Comparison of ENCODE assay signal across 18 cellular contexts in the genomic region with DNA sequence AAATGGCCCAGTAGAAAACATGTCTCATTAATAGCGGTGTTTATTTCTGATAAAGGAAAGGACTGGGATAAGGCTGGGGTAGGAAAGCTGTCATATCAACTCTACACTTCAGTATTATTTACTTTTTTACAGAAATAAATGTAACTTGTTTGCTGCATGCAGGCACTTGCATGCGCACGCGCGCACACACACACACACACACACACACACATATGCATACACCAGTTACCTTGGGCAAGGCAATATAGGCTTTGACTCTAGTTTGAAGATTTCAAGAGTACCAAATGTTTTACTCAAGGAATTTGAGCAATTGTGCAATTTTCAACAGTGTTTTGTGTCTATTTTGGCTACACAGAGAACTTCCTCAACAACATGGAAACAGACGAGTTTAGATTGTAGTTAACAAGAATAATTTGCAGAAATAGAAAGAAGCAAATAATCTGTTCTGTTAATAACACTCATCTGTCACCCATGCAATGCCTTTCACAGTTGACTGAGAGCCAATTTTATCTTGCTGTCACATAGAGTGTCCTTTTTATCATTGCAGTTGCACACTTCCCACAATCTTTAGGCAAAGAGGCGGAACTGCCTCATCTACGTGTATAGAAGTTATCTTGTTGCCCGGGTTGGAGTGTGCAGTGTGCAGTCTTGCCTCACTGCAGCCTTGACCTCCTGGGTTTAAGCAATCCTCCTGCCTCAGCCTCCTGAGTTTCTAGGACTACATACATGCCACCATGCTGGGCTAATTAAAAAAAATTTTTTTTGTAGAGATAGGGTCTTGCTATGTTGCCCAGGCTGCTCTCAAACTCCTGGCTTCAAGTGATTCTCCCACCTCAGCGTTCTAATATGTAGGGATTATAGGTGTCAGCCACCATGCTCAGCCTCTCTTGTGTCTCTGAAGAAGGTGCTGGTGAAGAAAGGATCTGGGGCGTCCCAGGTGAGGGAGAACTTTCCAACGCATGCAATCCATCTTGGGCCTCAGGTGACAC.
A peak's percentile ranks its signal among the peaks of the same experiment; 100 is the strongest.
DNase-seq lines count a peak whose midpoint lies in the region; ATAC-seq and TF ChIP-seq lines count a peak whose summit lies in the region.
"Had no signal": no experiment of that assay in that cellular context is flagged by ENCODE, and none has a peak within 500 bp of the region (broad histone marks: within the 10 kb centered on the region; RNA-seq: fewer than 3 reads in every experiment).

No MANE protein-coding gene starts in this region.

- peak overlapping the region; percentile 47 for H3K27ac ChIP-seq in RWPE2 (ENCODE audit: poor library complexity, severe bottlenecking)
- H3K27ac ChIP-seq: SJSA1 had no signal

- H3K36me3 Mint-ChIP-seq in stimulated activated naive B cell treated with anti-CD40 and anti-IgM and Interleukin-4, amounts not matched to agents 10 μg/mL and 1 μg/mL and 100 μg/mL, for 72 hours = peaks cover 2 to 3% of the 10 kb centered on the region in 2 donors
- H3K36me3 Mint-ChIP-seq: memory B cell had no signal

- peak; percentile 7 for DNase-seq in DMS79 treated with DMSO at 0.1 percent for 48 hours (lab: John Stamatoyannopoulos, UW)
- DNase-seq in DMS79 (lab: John Stamatoyannopoulos, UW) = no peak
- no peak for DNase-seq in RWPE2 (ENCODE audit: low spot score)
- peak; percentile 69 for DNase-seq in germinal center (ENCODE audit: low spot score)
- DNase-seq in stimulated activated naive B cell treated with anti-CD40 and anti-IgM and Interleukin-4, amounts not matched to agents 10 μg/mL and 1 μg/mL and 100 μg/mL, for 72 hours = no peak
- no peak for DNase-seq in GM03348 (ENCODE audit: low spot score)
- DNase-seq: 8988T; activated CD4-positive, CD25-positive, alpha-beta regulatory T cell treated with anti-CD3 and anti-CD28 coated beads, Interleukin-2, amount 50 U/mL, for 72 hours; activated naive CD8-positive, alpha-beta T cell treated with anti-CD3 and anti-CD28 coated beads, Interleukin-2, amount 50 U/mL, for 24 hours; activated T-cell treated with anti-CD3 and anti-CD28 coated beads for 4 hours; hypothalamus; NCI-H1417; NCI-H526 treated with DMSO at 0.1 percent for 48 hours; small intestine had no signal

- no peaks in the 10 kb centered on the region for H3K27me3 Mint-ChIP-seq in stimulated activated naive B cell treated with anti-CD40 and anti-IgM and Interleukin-4, amounts not matched to agents 10 μg/mL and 1 μg/mL and 100 μg/mL, for 72 hours
- H3K27me3 Mint-ChIP-seq: activated naive CD8-positive, alpha-beta T cell treated with anti-CD3 and anti-CD28 coated beads, Interleukin-2, amount 50 U/mL, for 24 hours; memory B cell had no signal

- H3K4me1 ChIP-seq in RWPE2 (ENCODE audit: insufficient read depth, poor library complexity, severe bottlenecking) = peaks cover 19% of the 10 kb centered on the region
- H3K4me1 ChIP-seq: SJSA1 had no signal

- H3K9me3 Mint-ChIP-seq in stimulated activated naive B cell treated with anti-CD40 and anti-IgM and Interleukin-4, amounts not matched to agents 10 μg/mL and 1 μg/mL and 100 μg/mL, for 72 hours = no peaks in the 10 kb centered on the region
- H3K9me3 Mint-ChIP-seq: activated naive CD8-positive, alpha-beta T cell treated with anti-CD3 and anti-CD28 coated beads, Interleukin-2, amount 50 U/mL, for 24 hours; memory B cell had no signal

- H3K27me3 ChIP-seq in RWPE2 (ENCODE audit: insufficient read depth, poor library complexity, severe bottlenecking) = no peaks in the 10 kb centered on the region

- no peaks in the 10 kb centered on the region for H3K9me3 ChIP-seq in RWPE2 (ENCODE audit: severe bottlenecking)
- H3K9me3 ChIP-seq: SJSA1 had no signal

- no peak for TF ChIP-seq CTCF in RWPE2 (IDR thresholded peaks at IDR 0.05; ENCODE audit: poor library complexity, severe bottlenecking)

- H3K4me3 ChIP-seq in RWPE2 (ENCODE audit: severe bottlenecking) = no peak overlapping the region
- H3K4me3 ChIP-seq: SJSA1 had no signal

- ATAC-seq in RWPE2 (ENCODE audit: low read depth) = no peak
- ATAC-seq in stimulated activated naive B cell treated with anti-CD40 and anti-IgM and Interleukin-4, amounts not matched to agents 10 μg/mL and 1 μg/mL and 100 μg/mL, for 72 hours (replicated peaks) = peak; percentile 3 to 12
- no peak for ATAC-seq in HG02885 (IDR thresholded peaks at IDR 0.05; ENCODE audit: poor library complexity, unreplicated experiment)
- ATAC-seq in HG03378 (IDR thresholded peaks at IDR 0.05; ENCODE audit: unreplicated experiment) = no peak

- H3K27ac Mint-ChIP-seq in stimulated activated naive B cell treated with anti-CD40 and anti-IgM and Interleukin-4, amounts not matched to agents 10 μg/mL and 1 μg/mL and 100 μg/mL, for 72 hours = peak overlapping the region; percentile 56
- H3K27ac Mint-ChIP-seq: memory B cell had no signal

- no peaks in the 10 kb centered on the region for H3K36me3 ChIP-seq in RWPE2 (ENCODE audit: low read depth)
- H3K36me3 ChIP-seq: SJSA1 had no signal

- peak overlapping the region in 1 of 2 donors; percentile 11 for H3K4me3 Mint-ChIP-seq in stimulated activated naive B cell treated with anti-CD40 and anti-IgM and Interleukin-4, amounts not matched to agents 10 μg/mL and 1 μg/mL and 100 μg/mL, for 72 hours
- H3K4me3 Mint-ChIP-seq: activated naive CD8-positive, alpha-beta T cell treated with anti-CD3 and anti-CD28 coated beads, Interleukin-2, amount 50 U/mL, for 24 hours; memory B cell had no signal

- H3K4me1 Mint-ChIP-seq in stimulated activated naive B cell treated with anti-CD40 and anti-IgM and Interleukin-4, amounts not matched to agents 10 μg/mL and 1 μg/mL and 100 μg/mL, for 72 hours = peaks cover 12 to 30% of the 10 kb centered on the region in 2 donors

Comparison
In these comparisons a context has a peak if more than half of its experiments do, and no peak if none do; other contexts are left out.
1. DNase-seq: peak in DMS79 treated with DMSO at 0.1 percent for 48 hours (single experiment) and germinal center (single experiment); none in DMS79 (single experiment), RWPE2 (single experiment), stimulated activated naive B cell treated with anti-CD40 and anti-IgM and Interleukin-4, amounts not matched to agents 10 μg/mL and 1 μg/mL and 100 μg/mL, for 72 hours (single experiment) and GM03348 (single experiment).
2. ATAC-seq: peak in stimulated activated naive B cell treated with anti-CD40 and anti-IgM and Interleukin-4, amounts not matched to agents 10 μg/mL and 1 μg/mL and 100 μg/mL, for 72 hours (2 of 2); none in RWPE2 (single experiment), HG02885 (single experiment) and HG03378 (single experiment).